1 cellular context compared by ENCODE assay signal in the genomic region with DNA sequence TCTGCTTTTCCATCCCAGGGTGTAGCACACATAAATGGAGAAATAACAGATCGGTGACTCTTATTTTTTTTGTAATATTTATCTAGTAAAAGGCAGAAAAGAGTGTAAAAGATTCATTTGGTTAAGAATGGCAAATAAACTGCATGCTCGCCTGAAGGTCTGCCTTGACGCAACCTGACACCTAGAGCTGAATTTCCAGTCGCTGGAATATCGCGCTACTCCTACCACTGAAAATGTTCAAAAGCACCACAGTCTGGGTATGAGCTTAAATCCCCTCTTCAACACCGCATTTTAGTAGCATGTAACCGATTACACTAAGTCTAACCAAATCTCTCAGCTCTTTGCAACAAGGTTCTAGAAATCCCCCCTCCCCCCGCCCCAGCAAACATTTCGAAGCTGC.
TF ChIP-seq lines count a peak whose summit lies in the region.

No MANE protein-coding gene starts in this region.

TF ChIP-seq in GM23338, 12 proteins besides CTCF, POLR2A, EP300 and RAD21 (continued from another document):
- TF ChIP-seq, protein P1, sequence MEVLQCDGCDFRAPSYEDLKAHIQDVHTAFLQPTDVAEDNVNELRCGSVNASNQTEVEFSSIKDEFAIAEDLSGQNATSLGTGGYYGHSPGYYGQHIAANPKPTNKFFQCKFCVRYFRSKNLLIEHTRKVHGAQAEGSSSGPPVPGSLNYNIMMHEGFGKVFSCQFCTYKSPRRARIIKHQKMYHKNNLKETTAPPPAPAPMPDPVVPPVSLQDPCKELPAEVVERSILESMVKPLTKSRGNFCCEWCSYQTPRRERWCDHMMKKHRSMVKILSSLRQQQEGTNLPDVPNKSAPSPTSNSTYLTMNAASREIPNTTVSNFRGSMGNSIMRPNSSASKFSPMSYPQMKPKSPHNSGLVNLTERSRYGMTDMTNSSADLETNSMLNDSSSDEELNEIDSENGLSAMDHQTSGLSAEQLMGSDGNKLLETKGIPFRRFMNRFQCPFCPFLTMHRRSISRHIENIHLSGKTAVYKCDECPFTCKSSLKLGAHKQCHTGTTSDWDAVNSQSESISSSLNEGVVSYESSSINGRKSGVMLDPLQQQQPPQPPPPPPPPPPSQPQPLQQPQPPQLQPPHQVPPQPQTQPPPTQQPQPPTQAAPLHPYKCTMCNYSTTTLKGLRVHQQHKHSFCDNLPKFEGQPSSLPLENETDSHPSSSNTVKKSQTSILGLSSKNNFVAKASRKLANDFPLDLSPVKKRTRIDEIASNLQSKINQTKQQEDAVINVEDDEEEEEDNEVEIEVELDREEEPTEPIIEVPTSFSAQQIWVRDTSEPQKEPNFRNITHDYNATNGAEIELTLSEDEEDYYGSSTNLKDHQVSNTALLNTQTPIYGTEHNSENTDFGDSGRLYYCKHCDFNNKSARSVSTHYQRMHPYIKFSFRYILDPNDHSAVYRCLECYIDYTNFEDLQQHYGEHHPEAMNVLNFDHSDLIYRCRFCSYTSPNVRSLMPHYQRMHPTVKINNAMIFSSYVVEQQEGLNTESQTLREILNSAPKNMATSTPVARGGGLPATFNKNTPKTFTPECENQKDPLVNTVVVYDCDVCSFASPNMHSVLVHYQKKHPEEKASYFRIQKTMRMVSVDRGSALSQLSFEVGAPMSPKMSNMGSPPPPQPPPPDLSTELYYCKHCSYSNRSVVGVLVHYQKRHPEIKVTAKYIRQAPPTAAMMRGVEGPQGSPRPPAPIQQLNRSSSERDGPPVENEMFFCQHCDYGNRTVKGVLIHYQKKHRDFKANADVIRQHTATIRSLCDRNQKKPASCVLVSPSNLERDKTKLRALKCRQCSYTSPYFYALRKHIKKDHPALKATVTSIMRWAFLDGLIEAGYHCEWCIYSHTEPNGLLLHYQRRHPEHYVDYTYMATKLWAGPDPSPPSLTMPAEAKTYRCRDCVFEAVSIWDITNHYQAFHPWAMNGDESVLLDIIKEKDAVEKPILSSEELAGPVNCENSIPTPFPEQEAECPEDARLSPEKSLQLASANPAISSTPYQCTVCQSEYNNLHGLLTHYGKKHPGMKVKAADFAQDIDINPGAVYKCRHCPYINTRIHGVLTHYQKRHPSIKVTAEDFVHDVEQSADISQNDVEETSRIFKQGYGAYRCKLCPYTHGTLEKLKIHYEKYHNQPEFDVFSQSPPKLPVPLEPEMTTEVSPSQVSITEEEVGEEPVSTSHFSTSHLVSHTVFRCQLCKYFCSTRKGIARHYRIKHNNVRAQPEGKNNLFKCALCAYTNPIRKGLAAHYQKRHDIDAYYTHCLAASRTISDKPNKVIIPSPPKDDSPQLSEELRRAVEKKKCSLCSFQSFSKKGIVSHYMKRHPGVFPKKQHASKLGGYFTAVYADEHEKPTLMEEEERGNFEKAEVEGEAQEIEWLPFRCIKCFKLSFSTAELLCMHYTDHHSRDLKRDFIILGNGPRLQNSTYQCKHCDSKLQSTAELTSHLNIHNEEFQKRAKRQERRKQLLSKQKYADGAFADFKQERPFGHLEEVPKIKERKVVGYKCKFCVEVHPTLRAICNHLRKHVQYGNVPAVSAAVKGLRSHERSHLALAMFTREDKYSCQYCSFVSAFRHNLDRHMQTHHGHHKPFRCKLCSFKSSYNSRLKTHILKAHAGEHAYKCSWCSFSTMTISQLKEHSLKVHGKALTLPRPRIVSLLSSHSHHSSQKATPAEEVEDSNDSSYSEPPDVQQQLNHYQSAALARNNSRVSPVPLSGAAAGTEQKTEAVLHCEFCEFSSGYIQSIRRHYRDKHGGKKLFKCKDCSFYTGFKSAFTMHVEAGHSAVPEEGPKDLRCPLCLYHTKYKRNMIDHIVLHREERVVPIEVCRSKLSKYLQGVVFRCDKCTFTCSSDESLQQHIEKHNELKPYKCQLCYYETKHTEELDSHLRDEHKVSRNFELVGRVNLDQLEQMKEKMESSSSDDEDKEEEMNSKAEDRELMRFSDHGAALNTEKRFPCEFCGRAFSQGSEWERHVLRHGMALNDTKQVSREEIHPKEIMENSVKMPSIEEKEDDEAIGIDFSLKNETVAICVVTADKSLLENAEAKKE (CRISPR knock-in tag; IDR thresholded peaks at IDR 0.05), result no peak
- no peak for TF ChIP-seq POLR2AphosphoS5 (IDR thresholded peaks at IDR 0.05; ENCODE audit: low read depth)
- TF ChIP-seq EZH2 (IDR thresholded peaks at IDR 0.05; ENCODE audit: low read depth, unreplicated experiment), result no peak
- TF ChIP-seq STAT1 (IDR thresholded peaks at IDR 0.05; ENCODE audit: unreplicated experiment), result no peak
- TF ChIP-seq NANOG (IDR thresholded peaks at IDR 0.05; ENCODE audit: borderline replicate concordance), result no peak
